In genomic region chr4:36590343-36590742, GRCh38 we compare ENCODE assay signal across 26 cellular contexts.
"Had no signal": no experiment of that assay in that cellular context is flagged by ENCODE, and none has a peak within 500 bp of the region (broad histone marks: within the 10 kb centered on the region; RNA-seq: fewer than 3 reads in every experiment).

No MANE protein-coding gene starts in this region.

- H3K27ac ChIP-seq: stomach, suprapubic skin, testis, thoracic aorta, thyroid gland, tibial artery, tibial nerve, transverse colon, upper lobe of left lung, upper lobe of right lung, uterus, vagina had no signal

- H3K4me3 ChIP-seq: stomach, suprapubic skin, testis, thoracic aorta, thyroid gland, tibial artery, tibial nerve, transverse colon, upper lobe of left lung, upper lobe of right lung, uterus, vagina had no signal

- H3K4me1 ChIP-seq: stomach, suprapubic skin, testis, thyroid gland, tibial artery, tibial nerve, transverse colon, upper lobe of left lung, upper lobe of right lung, uterus, vagina had no signal

- H3K36me3 ChIP-seq: stomach, suprapubic skin, thoracic aorta, thyroid gland, tibial artery, tibial nerve, transverse colon, upper lobe of left lung, upper lobe of right lung, uterus, vagina had no signal

- H3K27me3 ChIP-seq: stomach, suprapubic skin, testis, thyroid gland, tibial artery, tibial nerve, transverse colon, upper lobe of left lung, upper lobe of right lung, uterus, vagina had no signal

- DNase-seq: stimulated activated CD4-positive, alpha-beta T cell treated with anti-CD3 and anti-CD28 coated beads, Interleukin-2, amount 100 ng/mL, for 48 hours; stimulated activated CD4-positive, alpha-beta T cell treated with anti-CD3 and anti-CD28 coated beads, Interleukin-4, amount 100 ng/mL, for 1 hour; stimulated activated CD4-positive, alpha-beta T cell treated with anti-CD3 and anti-CD28 coated beads, Interleukin-4, amount 100 ng/mL, for 24 hours; stimulated activated CD4-positive, alpha-beta T cell treated with anti-CD3 and anti-CD28 coated beads, Interleukin-4, amount 100 ng/mL, for 4 hours; stimulated activated CD8-positive, alpha-beta memory T cell treated with anti-CD3 and anti-CD28 coated beads, Interleukin-4, amount 100 ng/mL, for 48 hours; stimulated activated naive B cell treated with anti-CD40 and anti-IgM and Interleukin-4, amounts not matched to agents 10 μg/mL and 1 μg/mL and 100 μg/mL, for 72 hours; stimulated activated naive CD4-positive, alpha-beta T cell; stimulated activated naive CD4-positive, alpha-beta T cell treated with Interleukin-2 at 50 U/mL for 16 hours; stimulated activated naive CD8-positive, alpha-beta T cell treated with anti-CD3 and anti-CD28 coated beads, Interleukin-15, amount 100 ng/mL, for 72 hours; stimulated activated naive CD8-positive, alpha-beta T cell treated with anti-CD3 and anti-CD28 coated beads, Interleukin-15, Interleukin-2, amounts not matched to agents 100 U/mL and 50 U/mL, for 24 hours; stomach; substantia nigra; testis; thyroid gland; tibial artery; transverse colon; trophoblast cell; upper lobe of left lung; upper lobe of right lung; uterus had no signal

- H3K9me3 ChIP-seq: suprapubic skin, testis, thyroid gland, transverse colon, upper lobe of right lung, uterus, vagina had no signal

- ATAC-seq: stimulated activated effector memory CD8-positive, alpha-beta T cell treated with anti-CD3 and anti-CD28 coated beads, Interleukin-12 subunit alpha, Interleukin-12 subunit beta, amount 100 ng/mL, for 72 hours; stimulated activated memory B cell treated with anti-CD40 and anti-IgM and Interleukin-4, amounts not matched to agents 10 μg/mL and 1 μg/mL and 100 μg/mL, for 72 hours; stimulated activated naive B cell treated with anti-CD40 and anti-IgM and Interleukin-4, amounts not matched to agents 10 μg/mL and 1 μg/mL and 100 μg/mL, for 72 hours; stimulated activated naive CD8-positive, alpha-beta T cell treated with anti-CD3 and anti-CD28 coated beads, Interleukin-15, amount 100 ng/mL, for 72 hours; stimulated activated naive CD8-positive, alpha-beta T cell treated with anti-CD3 and anti-CD28 coated beads, Interleukin-15, Interleukin-2, amounts not matched to agents 100 U/mL and 50 U/mL, for 24 hours; upper lobe of right lung had no signal
